10 cellular contexts compared by ENCODE assay signal in genomic region chr9:38263534-38263933, GRCh38.
DNase-seq lines count a peak whose midpoint lies in the region; ATAC-seq, FAIRE-seq and TF ChIP-seq lines count a peak whose summit lies in the region.
"Had no signal": no experiment of that assay in that cellular context is flagged by ENCODE, and none has a peak within 500 bp of the region (broad histone marks: within the 10 kb centered on the region; RNA-seq: fewer than 3 reads in every experiment).

No MANE protein-coding gene starts in this region.

- H3K36me3 ChIP-seq in kidney epithelial cell (ENCODE audit: control insufficient read depth, insufficient read depth, low read length): no peaks in the 10 kb centered on the region
- no peaks in the 10 kb centered on the region for H3K36me3 ChIP-seq in CD8-positive, alpha-beta memory T cell (ENCODE audit: insufficient read depth, low read length)

- TF ChIP-seq CTCF in Calu3 (IDR thresholded peaks at IDR 0.05; ENCODE audit: unreplicated experiment): no peak
- TF ChIP-seq CTCF in VCaP (conservative IDR thresholded peaks at IDR 0.05): peak; percentile 78
- TF ChIP-seq CTCF in kidney epithelial cell (IDR thresholded peaks at IDR 0.05; ENCODE audit: insufficient read depth, low read length, poor library complexity, severe bottlenecking): peak; percentile 17

- H3K4me1 Mint-ChIP-seq in Calu3 (ENCODE audit: low read depth, unreplicated experiment): no peaks in the 10 kb centered on the region
- no peaks in the 10 kb centered on the region for H3K4me1 Mint-ChIP-seq in CD8-positive, alpha-beta memory T cell

- CTCF ChIA-PET in Calu3 (lab: Charles Lee): interaction anchor here (0.7 to 1.0 kb wide), 4 partner anchors 244 to 474 kb away, joined by 3 to 4 read pairs (median 3); no protein-coding TSS in a partner anchor
- CTCF ChIA-PET in CD8-positive, alpha-beta memory T cell (lab: Charles Lee): no interaction called here

- no peaks in the 10 kb centered on the region for H3K4me1 ChIP-seq in CD8-positive, alpha-beta memory T cell (ENCODE audit: insufficient read depth, low read length)

- FAIRE-seq in frontal cortex (lab: Jason Lieb, UNC): no peak
- FAIRE-seq: colon had no signal

- BruUV-seq in Calu3 (replicated peaks; lab: Mats Ljungman, UMichigan): no TSS peak

- H3K27ac ChIP-seq in VCaP: no peak overlapping the region
- no peak overlapping the region for H3K27ac ChIP-seq in CD8-positive, alpha-beta memory T cell (ENCODE audit: low read depth, low read length)

- H3K4me3 ChIP-seq in kidney epithelial cell (ENCODE audit: low read depth, low read length): no peak overlapping the region
- no peak overlapping the region for H3K4me3 ChIP-seq in CD8-positive, alpha-beta memory T cell (ENCODE audit: low read length)

- DNase-seq in Calu3 (peak; percentile 1), HT-29 (ENCODE audit: low spot score) (peak; percentile 17), kidney epithelial cell (ENCODE audit: low read depth) (no peak), frontal cortex (ENCODE audit: low spot score in 2 of 2) (no peak)
- DNase-seq in CD8-positive, alpha-beta memory T cell: no peak
- DNase-seq: activated CD8-positive, alpha-beta T cell treated with anti-CD3 and anti-CD28 coated beads for 36 hours had no signal

- no peak overlapping the region for H3K27ac Mint-ChIP-seq in Calu3 (ENCODE audit: unreplicated experiment)
- no peak overlapping the region for H3K27ac Mint-ChIP-seq in CD8-positive, alpha-beta memory T cell
- H3K27ac Mint-ChIP-seq: activated CD8-positive, alpha-beta T cell treated with anti-CD3 and anti-CD28 coated beads for 36 hours had no signal

- POLR2A ChIA-PET in CD8-positive, alpha-beta memory T cell (lab: Charles Lee): no interaction called here

- no peaks in the 10 kb centered on the region for H3K27me3 Mint-ChIP-seq in Calu3 (ENCODE audit: unreplicated experiment)
- H3K27me3 Mint-ChIP-seq in CD8-positive, alpha-beta memory T cell: peaks cover 13 to 20% of the 10 kb centered on the region in 2 donors

- no peaks in the 10 kb centered on the region for H3K9me3 ChIP-seq in CD8-positive, alpha-beta memory T cell (ENCODE audit: low read length)

- ATAC-seq in HG03571 (IDR thresholded peaks at IDR 0.05; ENCODE audit: unreplicated experiment) (no peak), GM21390 (IDR thresholded peaks at IDR 0.05; ENCODE audit: unreplicated experiment) (no peak)
- ATAC-seq: activated CD8-positive, alpha-beta T cell treated with anti-CD3 and anti-CD28 coated beads for 36 hours had no signal

- H3K36me3 Mint-ChIP-seq in Calu3 (ENCODE audit: insufficient read depth, unreplicated experiment): no peaks in the 10 kb centered on the region
- peaks cover 0 to 8% (median 3%) of the 10 kb centered on the region in 3 donors for H3K36me3 Mint-ChIP-seq in CD8-positive, alpha-beta memory T cell

- intact Hi-C loops in Calu3 (cut with micrococcal nuclease; ENCODE audit: unreplicated experiment): loop anchor here (10.0 kb wide), 2 partner anchors 179 to 519 kb away; no protein-coding TSS in a partner anchor

- peaks cover 2% of the 10 kb centered on the region for H3K9me3 Mint-ChIP-seq in Calu3 (ENCODE audit: low read depth, unreplicated experiment)
- H3K9me3 Mint-ChIP-seq in CD8-positive, alpha-beta memory T cell: peaks cover 26 to 41% (median 33%) of the 10 kb centered on the region in 5 donors

- H3K27me3 ChIP-seq in kidney epithelial cell (ENCODE audit: control insufficient read depth, insufficient read depth, low read length): no peaks in the 10 kb centered on the region
- H3K27me3 ChIP-seq in CD8-positive, alpha-beta memory T cell (ENCODE audit: insufficient read depth, low read length, poor library complexity, severe bottlenecking): no peaks in the 10 kb centered on the region

- no peak overlapping the region for H3K4me3 Mint-ChIP-seq in Calu3 (ENCODE audit: low read depth, unreplicated experiment)
- no peak overlapping the region for H3K4me3 Mint-ChIP-seq in CD8-positive, alpha-beta memory T cell
- H3K4me3 Mint-ChIP-seq: activated CD8-positive, alpha-beta T cell treated with anti-CD3 and anti-CD28 coated beads for 36 hours had no signal

Comparison
In these comparisons a context has a peak if more than half of its experiments do, and no peak if none do; other contexts are left out.
1. DNase-seq: peak in Calu3 (single experiment) and HT-29 (single experiment); none in kidney epithelial cell (single experiment), frontal cortex (0 of 2) and CD8-positive, alpha-beta memory T cell (0 of 5).